9 cellular contexts compared by ENCODE assay signal in genomic region chr1:39106949-39107740, GRCh38.
DNase-seq lines count a peak whose midpoint lies in the region; ATAC-seq and TF ChIP-seq lines count a peak whose summit lies in the region.
"Had no signal": no experiment of that assay in that cellular context is flagged by ENCODE, and none has a peak within 500 bp of the region (broad histone marks: within the 10 kb centered on the region; RNA-seq: fewer than 3 reads in every experiment).

No MANE protein-coding gene starts in this region.

- POLR2A ChIA-PET in A673 (lab: Charles Lee; ENCODE audit: low non-redundant PET): no interaction called here
- POLR2A ChIA-PET in HEK293T (lab: Yijun Ruan, JAX): interaction anchor here (0.7 to 3.3 kb wide), 11 partner anchors 11 to 304 kb away, joined by 3 to 14 read pairs (median 3); partner anchors contain the start of gene MACF1

- WGBS in mesodermal cell (ENCODE audit: insufficient coverage in 2 of 2), 2 experiments: 6 to 16% methylated on average over 4 to 7 of the region's 11 CpGs

- intact Hi-C loops in A673 (cut with micrococcal nuclease; ENCODE audit: unreplicated experiment) (loop anchor here (1.0 kb wide), 1 partner anchor 11 kb away; no protein-coding TSS in a partner anchor), dorsolateral prefrontal cortex (cut with DNase I) (loop anchor here (10.0 kb wide), 2 partner anchors 438 to 548 kb away; no protein-coding TSS in a partner anchor)

- no TSS peak for BruUV-seq in A673 (replicated peaks; lab: Mats Ljungman, UMichigan)

- no peak for DNase-seq in A673 (ENCODE audit: low spot score)
- DNase-seq in Karpas-422: peak; percentile 27
- DNase-seq in dorsolateral prefrontal cortex: no peak
- no peak for DNase-seq in COLO829 (ENCODE audit: low spot score)
- DNase-seq in HEK293T (ENCODE audit: extremely low spot score): no peak
- no peak for DNase-seq in dedifferentiated amniotic fluid mesenchymal stem cell (ENCODE audit: extremely low spot score)
- DNase-seq: CD8-positive, alpha-beta T cell had no signal

- H3K4me1 ChIP-seq in A673 (ENCODE audit: insufficient read depth, low read length, poor library complexity, severe bottlenecking) (peaks cover 66% of the 10 kb centered on the region), Karpas-422 (ENCODE audit: low read length) (peaks cover 19% of the 10 kb centered on the region), mesodermal cell (ENCODE audit: control insufficient read depth, insufficient read depth, low read length, poor library complexity, severe bottlenecking) (peaks cover 38% of the 10 kb centered on the region)

- no peak overlapping the region for H3K9ac ChIP-seq in Karpas-422 (ENCODE audit: low read length)

- H3K36me3 ChIP-seq in A673 (ENCODE audit: insufficient read depth, low read length, poor library complexity, severe bottlenecking) (no peaks in the 10 kb centered on the region), Karpas-422 (ENCODE audit: insufficient read depth, low read length) (no peaks in the 10 kb centered on the region), mesodermal cell (ENCODE audit: control insufficient read depth, insufficient read depth, low read length) (no peaks in the 10 kb centered on the region)

- H3K27ac ChIP-seq in A673 (ENCODE audit: low read depth, low read length, poor library complexity, severe bottlenecking): peak overlapping the region; percentile 88
- no peak overlapping the region for H3K27ac ChIP-seq in Karpas-422 (ENCODE audit: low read length)
- peak overlapping the region in 58 of 59 donors; percentile 9 to 98 (median 94) for H3K27ac ChIP-seq in dorsolateral prefrontal cortex
- H3K27ac ChIP-seq in mesodermal cell (ENCODE audit: low read depth, low read length, severe bottlenecking): peak overlapping the region; percentile 93

- H3K27me3 ChIP-seq in A673 (replicated peaks; ENCODE audit: insufficient read depth, low read depth, low read length, poor library complexity) (no peaks in the 10 kb centered on the region), Karpas-422 (ENCODE audit: low read length) (0 out of 2 replicates have a peak, but pooled peaks cover 4% of the 10 kb centered on the region), dorsolateral prefrontal cortex (no peaks in the 10 kb centered on the region)

- CTCF ChIA-PET in A673 (lab: Charles Lee): interaction anchor here (1.1 to 1.9 kb wide), 2 partner anchors 84 to 304 kb away, joined by 3 to 5 read pairs; no protein-coding TSS in a partner anchor
- CTCF ChIA-PET in HEK293T (lab: Yijun Ruan, JAX): interaction anchor here (0.8 to 2.7 kb wide), 6 partner anchors 10 to 280 kb away, joined by 3 to 17 read pairs (median 6); no protein-coding TSS in a partner anchor

- H3K4me3 ChIP-seq in A673 (ENCODE audit: low read depth, low read length, poor library complexity, severe bottlenecking): peak overlapping the region; percentile 82
- no peak overlapping the region for H3K4me3 ChIP-seq in Karpas-422 (ENCODE audit: low read length)
- H3K4me3 ChIP-seq in dorsolateral prefrontal cortex: peak overlapping the region; percentile 2 to 95 (median 80)
- H3K4me3 ChIP-seq in mesodermal cell (ENCODE audit: extremely low read depth, insufficient read depth, low read length, poor library complexity, severe bottlenecking): peak overlapping the region; percentile 83

- H3K4me2 ChIP-seq in Karpas-422 (ENCODE audit: low read depth, low read length, poor library complexity, severe bottlenecking): no peak overlapping the region

- H4K20me1 ChIP-seq in Karpas-422 (ENCODE audit: insufficient read depth, low read depth, low read length): peaks cover 11% of the 10 kb centered on the region; the same call in 1 of the 2 replicates

- TF ChIP-seq CTCF in A673 (conservative IDR thresholded peaks at IDR 0.05; ENCODE audit: low read depth, low read length) (no peak), dorsolateral prefrontal cortex (IDR thresholded peaks at IDR 0.05 in 54 of 56, conservative IDR thresholded peaks at IDR 0.05 in 2 of 56; ENCODE audit: low read depth in 1 of 56, partially characterized antibody in 56 of 56) (no peak)

- H3K9me3 ChIP-seq in A673 (ENCODE audit: low read depth, low read length, poor library complexity, severe bottlenecking) (no peaks in the 10 kb centered on the region), Karpas-422 (ENCODE audit: low read length) (no peaks in the 10 kb centered on the region), mesodermal cell (ENCODE audit: control insufficient read depth, low read length) (no peaks in the 10 kb centered on the region)

- no peaks in the 10 kb centered on the region for H3K9me2 ChIP-seq in Karpas-422 (replicated peaks; ENCODE audit: insufficient read depth, low read length)

- H3K79me2 ChIP-seq in Karpas-422 (ENCODE audit: low read length): no peaks in the 10 kb centered on the region

- no peak for ATAC-seq in HG02571 (IDR thresholded peaks at IDR 0.05; ENCODE audit: unreplicated experiment)
- ATAC-seq: CD8-positive, alpha-beta T cell had no signal

- no peak overlapping the region for H2AFZ ChIP-seq in Karpas-422 (ENCODE audit: low read length)

TF ChIP-seq in HEK293T, 16 proteins besides CTCF, POLR2A, EP300 and RAD21:
- no peak for TF ChIP-seq FOXK2 (IDR thresholded peaks at IDR 0.05)
- no peak for TF ChIP-seq BHLHE40 (IDR thresholded peaks at IDR 0.05; ENCODE audit: borderline replicate concordance)
- TF ChIP-seq ARNT (IDR thresholded peaks at IDR 0.05): no peak
- TF ChIP-seq ZNF384 (IDR thresholded peaks at IDR 0.05): no peak
- TF ChIP-seq L3MBTL2 (conservative IDR thresholded peaks at IDR 0.05): no peak
- TF ChIP-seq SP1 (IDR thresholded peaks at IDR 0.05): no peak
- TF ChIP-seq CTBP1 (IDR thresholded peaks at IDR 0.05; ENCODE audit: borderline replicate concordance): no peak
- no peak for TF ChIP-seq PKNOX1 (IDR thresholded peaks at IDR 0.05)
- no peak for TF ChIP-seq FOXM1 (IDR thresholded peaks at IDR 0.05; ENCODE audit: borderline replicate concordance)
- no peak for TF ChIP-seq NFRKB (IDR thresholded peaks at IDR 0.05)
- no peak for TF ChIP-seq HDGF (IDR thresholded peaks at IDR 0.05; ENCODE audit: borderline replicate concordance)
- no peak for TF ChIP-seq FOXA1 (IDR thresholded peaks at IDR 0.05)
- no peak for TF ChIP-seq LEF1 (IDR thresholded peaks at IDR 0.05; ENCODE audit: borderline replicate concordance)
- TF ChIP-seq ELF4 (IDR thresholded peaks at IDR 0.05): no peak
- no peak for TF ChIP-seq TARDBP (IDR thresholded peaks at IDR 0.05)
- TF ChIP-seq SUZ12 (IDR thresholded peaks at IDR 0.05): no peak
